20 cellular contexts compared by ENCODE assay signal in the genomic region with DNA sequence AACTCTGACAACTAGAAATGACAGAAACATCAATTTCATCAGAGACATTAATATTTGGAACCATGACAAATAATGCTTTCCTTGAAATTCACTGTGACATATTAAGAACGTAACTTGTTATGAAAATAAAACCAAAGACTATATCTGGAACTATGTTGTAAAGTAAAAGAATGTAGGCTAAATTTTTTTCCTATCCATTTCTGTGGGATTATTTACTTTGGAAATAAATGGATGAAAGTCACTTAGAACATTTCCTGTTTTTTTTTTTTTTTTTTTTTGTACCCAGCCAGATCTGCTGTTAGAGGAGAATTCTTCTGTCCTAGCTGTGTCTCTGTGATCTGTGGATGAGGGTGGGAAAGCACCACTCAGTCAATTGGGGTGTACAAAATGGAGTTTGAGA.
"Had no signal": no experiment of that assay in that cellular context is flagged by ENCODE, and none has a peak within 500 bp of the region (broad histone marks: within the 10 kb centered on the region; RNA-seq: fewer than 3 reads in every experiment).

No MANE protein-coding gene starts in this region.

- DNase-seq: activated CD4-positive, alpha-beta T cell treated with anti-CD3 and anti-CD28 coated beads, Interleukin-2, amount 50 U/mL, for 4 hours; activated CD4-positive, CD25-positive, alpha-beta regulatory T cell treated with anti-CD3 and anti-CD28 coated beads, Interleukin-2, amount 50 U/mL, for 72 hours; activated naive CD4-positive, alpha-beta T cell treated with anti-CD3 and anti-CD28 coated beads, Interleukin-2, amount 50 U/mL, for 16 hours; adrenal gland; caudate nucleus; colonic mucosa; effector memory CD8-positive, alpha-beta T cell; erythroblast; foreskin keratinocyte; heart left ventricle; islet precursor cell; mesendoderm; occipital lobe; psoas muscle; SK-N-SH; spleen; T-helper 1 cell; T1000; testis had no signal

- H3K9me2 ChIP-seq: SK-N-SH had no signal

- H3K4me2 ChIP-seq: SK-N-SH had no signal

- H3K27ac ChIP-seq: adrenal gland, colonic mucosa, foreskin keratinocyte, spleen, testis had no signal

- H3K4me1 ChIP-seq: colonic mucosa, foreskin keratinocyte had no signal

- H3K9me3 ChIP-seq: adrenal gland, colonic mucosa, psoas muscle, SK-N-SH, testis had no signal

- H3K27me3 ChIP-seq: adrenal gland, colonic mucosa, foreskin keratinocyte, heart left ventricle, spleen, testis had no signal

- H3K4me3 ChIP-seq: adrenal gland, colonic mucosa, heart left ventricle, psoas muscle, spleen, testis had no signal

- ATAC-seq: effector memory CD8-positive, alpha-beta T cell; foreskin keratinocyte; psoas muscle; Right ventricle myocardium inferior had no signal

- H3K36me3 ChIP-seq: adrenal gland, colonic mucosa, heart left ventricle, spleen had no signal
